In the genomic region with DNA sequence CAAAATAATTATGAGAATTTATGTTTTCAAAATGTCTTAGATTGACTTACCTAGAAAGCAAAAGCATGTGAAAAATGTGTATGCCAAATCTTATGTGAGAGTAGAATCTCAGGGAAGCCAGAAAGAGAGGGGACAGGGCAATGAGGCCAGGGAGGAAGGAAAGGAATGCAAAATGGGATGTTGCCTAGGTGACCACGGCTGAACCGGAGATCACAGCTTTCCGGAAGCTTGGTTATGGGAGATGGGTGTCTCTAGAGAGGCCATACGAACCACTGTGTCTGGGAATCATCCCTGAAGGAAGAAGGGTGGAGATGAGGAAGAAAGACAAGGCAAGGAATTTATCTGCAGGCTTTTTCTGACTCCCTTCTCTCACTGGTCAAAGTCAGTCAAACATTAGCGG, we compare ENCODE assay signal across 26 cellular contexts.
DNase-seq lines count a peak whose midpoint lies in the region; ATAC-seq and TF ChIP-seq lines count a peak whose summit lies in the region.
"Had no signal": no experiment of that assay in that cellular context is flagged by ENCODE, and none has a peak within 500 bp of the region (broad histone marks: within the 10 kb centered on the region; RNA-seq: fewer than 3 reads in every experiment).

No MANE protein-coding gene starts in this region.

- POLR2A ChIA-PET in CD8-positive, alpha-beta T cell (lab: Charles Lee): no interaction called here
- POLR2A ChIA-PET in activated CD4-positive, alpha-beta T cell treated with anti-CD3 and anti-CD28 coated beads, Interleukin-2, amount 10 ng/mL, durations not matched to agents 7 days and 5 days (lab: Charles Lee): no interaction called here
- POLR2A ChIA-PET in SK-N-SH (lab: Yijun Ruan, JAX): no interaction called here

- DNase-seq in CD8-positive, alpha-beta T cell: no peak
- peak; percentile 7 for DNase-seq in amniotic epithelial cell (ENCODE audit: low read depth)
- peak; percentile 45 for DNase-seq in esophagus muscularis mucosa (ENCODE audit: extremely low spot score)
- DNase-seq in lung microvascular endothelial cell (ENCODE audit: low read depth in 2 of 2): peak; percentile 17 to 55
- no peak for DNase-seq in activated CD4-positive, alpha-beta T cell treated with anti-CD3 and anti-CD28 coated beads, Interleukin-2, amount 10 ng/mL, durations not matched to agents 7 days and 5 days
- no peak for DNase-seq in NCI-H2107 (lab: John Stamatoyannopoulos, UW)
- no peak for DNase-seq in SK-N-SH
- no peak for DNase-seq in Karpas-422
- DNase-seq: activated CD4-positive, alpha-beta T cell treated with anti-CD3 and anti-CD28 coated beads for 36 hours; activated naive CD4-positive, alpha-beta T cell treated with anti-CD3 and anti-CD28 coated beads, Interleukin-2, amount 50 U/mL, for 16 hours; Calu3; GOT3; KG1; MG63; midbrain; naive B cell; NCI-H1105 treated with DMSO at 0.1 percent for 48 hours; NCI-H2029; NCI-H526; stimulated activated CD4-positive, alpha-beta T cell treated with anti-CD3 and anti-CD28 coated beads, Interleukin-4, amount 100 ng/mL, for 24 hours; T-helper 9 cell; tibial artery had no signal

- H3K4me1 ChIP-seq in CD8-positive, alpha-beta T cell (ENCODE audit: insufficient read depth, low read length): peaks cover 5% of the 10 kb centered on the region
- H3K4me1 ChIP-seq in esophagus muscularis mucosa (no peaks in the 10 kb centered on the region), SK-N-SH (ENCODE audit: control insufficient read depth in 1 of 2, insufficient read depth in 2 of 2, low read depth in 1 of 2, low read length in 1 of 2) (no peaks in the 10 kb centered on the region; a peak in 2 of 4 replicates), Karpas-422 (ENCODE audit: low read length) (peaks cover 2% of the 10 kb centered on the region)
- H3K4me1 ChIP-seq: tibial artery had no signal

- no peaks in the 10 kb centered on the region for H3K9me3 ChIP-seq in CD8-positive, alpha-beta T cell (ENCODE audit: low read length)
- no peaks in the 10 kb centered on the region for H3K9me3 ChIP-seq in esophagus muscularis mucosa
- H3K9me3 ChIP-seq in SK-N-SH: no peaks in the 10 kb centered on the region
- H3K9me3 ChIP-seq in Karpas-422 (ENCODE audit: low read length): no peaks in the 10 kb centered on the region
- H3K9me3 ChIP-seq: MG63, tibial artery had no signal

- peaks cover 2% of the 10 kb centered on the region for H3K9me3 Mint-ChIP-seq in CD8-positive, alpha-beta T cell
- H3K9me3 Mint-ChIP-seq in activated CD4-positive, alpha-beta T cell treated with anti-CD3 and anti-CD28 coated beads, Interleukin-2, amount 10 ng/mL, durations not matched to agents 7 days and 5 days: peaks cover 12% of the 10 kb centered on the region
- H3K9me3 Mint-ChIP-seq: activated T-helper 17 cell treated with anti-CD3 and anti-CD28 coated beads, Interleukin-2, amount 50 U/mL, for 72 hours had no signal

- TF ChIP-seq CTCF in CD8-positive, alpha-beta T cell (IDR thresholded peaks at IDR 0.05): no peak
- TF ChIP-seq CTCF in esophagus muscularis mucosa (IDR thresholded peaks at IDR 0.05): no peak
- TF ChIP-seq CTCF in SK-N-SH (IDR thresholded peaks at IDR 0.05): no peak

- TF ChIP-seq RAD21 in SK-N-SH (IDR thresholded peaks at IDR 0.05; ENCODE audit: low read length): no peak

- ATAC-seq in CD8-positive, alpha-beta T cell: no peak
- ATAC-seq: activated CD4-positive, alpha-beta T cell treated with anti-CD3 and anti-CD28 coated beads for 36 hours; activated T-helper 17 cell treated with anti-CD3 and anti-CD28 coated beads, Interleukin-2, amount 50 U/mL, for 72 hours; Right ventricle myocardium inferior had no signal

- H4K20me1 ChIP-seq in SK-N-SH (ENCODE audit: insufficient read depth): no peaks in the 10 kb centered on the region
- H4K20me1 ChIP-seq in Karpas-422 (ENCODE audit: insufficient read depth, low read depth, low read length): no peaks in the 10 kb centered on the region

- CTCF ChIA-PET in CD8-positive, alpha-beta T cell (lab: Charles Lee): no interaction called here
- CTCF ChIA-PET in activated CD4-positive, alpha-beta T cell treated with anti-CD3 and anti-CD28 coated beads, Interleukin-2, amount 10 ng/mL, durations not matched to agents 7 days and 5 days (lab: Charles Lee): no interaction called here
- CTCF ChIA-PET in SK-N-SH (lab: Yijun Ruan, JAX): no interaction called here

- no peak overlapping the region for H3K4me3 Mint-ChIP-seq in CD8-positive, alpha-beta T cell
- no peak overlapping the region for H3K4me3 Mint-ChIP-seq in activated CD4-positive, alpha-beta T cell treated with anti-CD3 and anti-CD28 coated beads, Interleukin-2, amount 10 ng/mL, durations not matched to agents 7 days and 5 days
- H3K4me3 Mint-ChIP-seq: activated CD4-positive, alpha-beta T cell treated with anti-CD3 and anti-CD28 coated beads for 36 hours; activated T-helper 17 cell treated with anti-CD3 and anti-CD28 coated beads, Interleukin-2, amount 50 U/mL, for 72 hours; CD14-positive monocyte had no signal

- H3K36me3 ChIP-seq in CD8-positive, alpha-beta T cell (ENCODE audit: insufficient read depth, low read length): no peaks in the 10 kb centered on the region
- no peaks in the 10 kb centered on the region for H3K36me3 ChIP-seq in esophagus muscularis mucosa
- peaks cover 2 to 10% of the 10 kb centered on the region in 2 experiments for H3K36me3 ChIP-seq in SK-N-SH (replicated peaks in 1 of 2; ENCODE audit: control insufficient read depth in 1 of 2, insufficient read depth in 2 of 2, low read length in 1 of 2)
- H3K36me3 ChIP-seq in Karpas-422 (ENCODE audit: insufficient read depth, low read length): peaks cover 6% of the 10 kb centered on the region
- H3K36me3 ChIP-seq: MG63, tibial artery had no signal

- no peak for TF ChIP-seq POLR2A in esophagus muscularis mucosa (IDR thresholded peaks at IDR 0.05; ENCODE audit: low read depth)

- H3K27ac Mint-ChIP-seq in CD8-positive, alpha-beta T cell: peak overlapping the region; percentile 16
- H3K27ac Mint-ChIP-seq in activated CD4-positive, alpha-beta T cell treated with anti-CD3 and anti-CD28 coated beads, Interleukin-2, amount 10 ng/mL, durations not matched to agents 7 days and 5 days: no peak overlapping the region
- H3K27ac Mint-ChIP-seq: activated CD4-positive, alpha-beta T cell treated with anti-CD3 and anti-CD28 coated beads for 36 hours; activated T-helper 17 cell treated with anti-CD3 and anti-CD28 coated beads, Interleukin-2, amount 50 U/mL, for 72 hours; CD14-positive monocyte had no signal

- H3K79me2 ChIP-seq in SK-N-SH (ENCODE audit: insufficient read depth) (peaks cover 3% of the 10 kb centered on the region; the same call in 1 of the 2 replicates), Karpas-422 (ENCODE audit: low read length) (peaks cover 42% of the 10 kb centered on the region)

- H3K4me2 ChIP-seq in SK-N-SH: no peak overlapping the region
- no peak overlapping the region for H3K4me2 ChIP-seq in Karpas-422 (ENCODE audit: low read depth, low read length, poor library complexity, severe bottlenecking)

- WGBS in esophagus muscularis mucosa: 81% methylated on average over 5 of the region's 5 CpGs
- WGBS in SK-N-SH (ENCODE audit: low lambda C conversion rate): 97% methylated on average over 5 of the region's 5 CpGs

- no peak overlapping the region for H3K27ac ChIP-seq in CD8-positive, alpha-beta T cell (ENCODE audit: low read depth, low read length)
- no peak overlapping the region for H3K27ac ChIP-seq in esophagus muscularis mucosa (replicated peaks in 1 of 4)
- no peak overlapping the region for H3K27ac ChIP-seq in SK-N-SH (ENCODE audit: low read depth in 2 of 2, low read length in 1 of 2)
- H3K27ac ChIP-seq in Karpas-422 (ENCODE audit: low read length): no peak overlapping the region
- H3K27ac ChIP-seq: coronary artery, tibial artery had no signal

- no peak overlapping the region for H2AFZ ChIP-seq in SK-N-SH (ENCODE audit: low read depth)
- H2AFZ ChIP-seq in Karpas-422 (ENCODE audit: low read length): no peak overlapping the region

- H3K27me3 Mint-ChIP-seq in CD8-positive, alpha-beta T cell (ENCODE audit: low read depth): no peaks in the 10 kb centered on the region
- H3K27me3 Mint-ChIP-seq in activated CD4-positive, alpha-beta T cell treated with anti-CD3 and anti-CD28 coated beads, Interleukin-2, amount 10 ng/mL, durations not matched to agents 7 days and 5 days: no peaks in the 10 kb centered on the region
- H3K27me3 Mint-ChIP-seq: activated CD4-positive, alpha-beta T cell treated with anti-CD3 and anti-CD28 coated beads for 36 hours; activated T-helper 17 cell treated with anti-CD3 and anti-CD28 coated beads, Interleukin-2, amount 50 U/mL, for 72 hours; naive B cell had no signal

- H3K36me3 Mint-ChIP-seq in CD8-positive, alpha-beta T cell: peaks cover 63% of the 10 kb centered on the region
- peaks cover 52% of the 10 kb centered on the region for H3K36me3 Mint-ChIP-seq in activated CD4-positive, alpha-beta T cell treated with anti-CD3 and anti-CD28 coated beads, Interleukin-2, amount 10 ng/mL, durations not matched to agents 7 days and 5 days (ENCODE audit: low read depth)

- no peaks in the 10 kb centered on the region for H3K27me3 ChIP-seq in CD8-positive, alpha-beta T cell (ENCODE audit: insufficient read depth, low read length)
- no peaks in the 10 kb centered on the region for H3K27me3 ChIP-seq in esophagus muscularis mucosa
- no peaks in the 10 kb centered on the region for H3K27me3 ChIP-seq in SK-N-SH (ENCODE audit: insufficient read depth)
- H3K27me3 ChIP-seq in Karpas-422 (ENCODE audit: low read length): no peaks in the 10 kb centered on the region
- H3K27me3 ChIP-seq: MG63, tibial artery had no signal

- no peaks in the 10 kb centered on the region for H3F3A ChIP-seq in SK-N-SH (replicated peaks; ENCODE audit: insufficient read depth)

- H3K4me3 ChIP-seq in CD8-positive, alpha-beta T cell (ENCODE audit: low read depth, low read length): no peak overlapping the region
- H3K4me3 ChIP-seq in esophagus muscularis mucosa: no peak overlapping the region
- no peak overlapping the region for H3K4me3 ChIP-seq in SK-N-SH (ENCODE audit: low read depth in 2 of 2, low read length in 1 of 2)
- no peak overlapping the region for H3K4me3 ChIP-seq in Karpas-422 (ENCODE audit: low read length)
- H3K4me3 ChIP-seq: coronary artery, MG63, tibial artery had no signal

- TF ChIP-seq EP300 in esophagus muscularis mucosa (IDR thresholded peaks at IDR 0.05) (no peak), SK-N-SH (IDR thresholded peaks at IDR 0.05; ENCODE audit: borderline replicate concordance in 1 of 2, low read depth in 1 of 2, low read length in 1 of 2) (no peak)

- peaks cover 42% of the 10 kb centered on the region for H3K4me1 Mint-ChIP-seq in CD8-positive, alpha-beta T cell (ENCODE audit: low read depth)
- H3K4me1 Mint-ChIP-seq in activated CD4-positive, alpha-beta T cell treated with anti-CD3 and anti-CD28 coated beads, Interleukin-2, amount 10 ng/mL, durations not matched to agents 7 days and 5 days: no peaks in the 10 kb centered on the region
- H3K4me1 Mint-ChIP-seq: activated CD4-positive, alpha-beta T cell treated with anti-CD3 and anti-CD28 coated beads for 36 hours; CD14-positive monocyte had no signal

- H3K9ac ChIP-seq in SK-N-SH (no peak overlapping the region), Karpas-422 (ENCODE audit: low read length) (no peak overlapping the region)

- H3K9me2 ChIP-seq in SK-N-SH (no peaks in the 10 kb centered on the region), Karpas-422 (replicated peaks; ENCODE audit: insufficient read depth, low read length) (no peaks in the 10 kb centered on the region)

- intact Hi-C loops in CD8-positive, alpha-beta T cell (cut with DNase I, micrococcal nuclease): no loop called here
- intact Hi-C loops in esophagus muscularis mucosa (cut with DNase I): no loop called here

Comparison
In these comparisons a context has a peak if more than half of its experiments do, and no peak if none do; other contexts are left out.
1. DNase-seq: peak in amniotic epithelial cell (single experiment), esophagus muscularis mucosa (single experiment) and lung microvascular endothelial cell (2 of 2); none in CD8-positive, alpha-beta T cell (0 of 7), activated CD4-positive, alpha-beta T cell treated with anti-CD3 and anti-CD28 coated beads, Interleukin-2, amount 10 ng/mL, durations not matched to agents 7 days and 5 days (single experiment), NCI-H2107 (single experiment), SK-N-SH (single experiment) and Karpas-422 (single experiment).